In genomic region chr6:131225959-131226358, GRCh38 we compare ENCODE assay signal across 19 cellular contexts.
"Had no signal": no experiment of that assay in that cellular context is flagged by ENCODE, and none has a peak within 500 bp of the region (broad histone marks: within the 10 kb centered on the region; RNA-seq: fewer than 3 reads in every experiment).

No MANE protein-coding gene starts in this region.

- H3K27me3 ChIP-seq: body of pancreas, transverse colon, vagina had no signal

- DNase-seq: activated B cell treated with CpG ODN at 0.5 μM for 24 hours; activated CD4-positive, alpha-beta T cell treated with anti-CD3 and anti-CD28 coated beads, Interleukin-2, amount 10 ng/mL, durations not matched to agents 7 days and 5 days; activated CD8-positive, alpha-beta T cell treated with anti-CD3 and anti-CD28 coated beads, Interleukin-2, amount 10 ng/mL, durations not matched to agents 7 days and 5 days; activated naive CD4-positive, alpha-beta T cell treated with Interleukin-2 at 50 U/mL for 16 hours; activated naive CD8-positive, alpha-beta T cell treated with anti-CD3 and anti-CD28 coated beads, Interleukin-2, amount 10 ng/mL, durations not matched to agents 7 days and 5 days; activated T-cell treated with anti-CD3 and anti-CD28 coated beads, Interleukin-2, amount 50 U/mL, for 24 hours; amygdala; body of pancreas; dermis blood vessel endothelial cell; effector memory CD4-positive, alpha-beta T cell; midbrain; occipital lobe; stimulated activated CD4-positive, alpha-beta T cell treated with anti-CD3 and anti-CD28 coated beads, Interleukin-12 subunit alpha, Interleukin-12 subunit beta, amount 100 ng/mL, for 4 hours; stimulated activated CD4-positive, alpha-beta T cell treated with anti-CD3 and anti-CD28 coated beads, Interleukin-2, amount 100 ng/mL, for 24 hours; stimulated activated naive CD8-positive, alpha-beta T cell treated with anti-CD3 and anti-CD28 coated beads, Interleukin-15, Interleukin-2, amounts not matched to agents 100 U/mL and 50 U/mL, for 24 hours; transverse colon had no signal

- H3K4me1 ChIP-seq: transverse colon, vagina had no signal

- H3K9me3 ChIP-seq: body of pancreas, transverse colon, vagina had no signal

- H3K4me3 ChIP-seq: body of pancreas, transverse colon, vagina had no signal

- ATAC-seq: activated CD8-positive, alpha-beta T cell treated with anti-CD3 and anti-CD28 coated beads, Interleukin-2, amount 10 ng/mL, durations not matched to agents 7 days and 5 days; body of pancreas; stimulated activated naive CD8-positive, alpha-beta T cell treated with anti-CD3 and anti-CD28 coated beads, Interleukin-15, Interleukin-2, amounts not matched to agents 100 U/mL and 50 U/mL, for 24 hours had no signal

- H3K36me3 ChIP-seq: vagina had no signal

- H3K27ac ChIP-seq: transverse colon, vagina had no signal

- FAIRE-seq: keratinocyte, TTC549 had no signal
